Comparison of ENCODE assay signal across 32 cellular contexts in the genomic region with DNA sequence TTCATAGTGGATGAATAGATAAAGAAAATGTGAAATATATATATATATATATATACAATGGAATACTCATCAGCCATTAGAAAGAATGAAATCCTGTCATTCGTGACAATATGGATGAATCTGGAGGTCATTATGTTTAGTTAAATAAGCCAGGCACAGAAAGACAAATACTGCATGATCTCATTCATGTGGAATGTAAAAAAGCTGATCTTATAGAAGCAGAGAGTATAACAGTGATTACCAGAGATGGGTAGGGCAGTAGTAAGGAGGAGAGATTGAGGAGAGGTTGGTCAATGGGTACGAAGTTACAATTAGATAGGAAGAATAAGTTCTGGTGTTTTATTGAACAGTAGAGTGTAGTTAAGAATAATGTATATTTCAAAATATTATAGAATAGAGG. TPM values are rescaled to one million over a fixed set of nuclear protein-coding genes. Genes with fewer than 3 reads are reported as not detected.
"Had no signal": no experiment of that assay in that cellular context is flagged by ENCODE, and none has a peak within 500 bp of the region (broad histone marks: within the 10 kb centered on the region; RNA-seq: fewer than 3 reads in every experiment).

No MANE protein-coding gene starts in this region.

- H3K27me3 ChIP-seq: body of pancreas, breast epithelium, dorsolateral prefrontal cortex, hepatocyte had no signal

- H3K4me2 ChIP-seq: hepatocyte had no signal

- H3K9me3 ChIP-seq: adrenal gland, body of pancreas had no signal

- FAIRE-seq: frontal cortex had no signal

- DNase-seq: activated B cell treated with CpG ODN at 0.5 μM for 24 hours; activated CD4-positive, alpha-beta memory T cell treated with anti-CD3 and anti-CD28 coated beads for 36 hours; activated CD4-positive, alpha-beta T cell treated with anti-CD3 and anti-CD28 coated beads, Interleukin-2, amount 10 ng/mL, durations not matched to agents 24 days and 14 days; activated CD8-positive, alpha-beta memory T cell treated with anti-CD3 and anti-CD28 coated beads, Interleukin-2, amount 10 ng/mL, durations not matched to agents 7 days and 5 days; activated CD8-positive, alpha-beta memory T cell treated with anti-CD3 and anti-CD28 coated beads, Interleukin-2, amount 50 U/mL, for 4 hours; activated CD8-positive, alpha-beta T cell treated with anti-CD3 and anti-CD28 coated beads, Interleukin-2, amount 10 ng/mL, durations not matched to agents 7 days and 5 days; activated effector memory CD4-positive, alpha-beta T cell treated with anti-CD3 and anti-CD28 coated beads, Interleukin-2, amount 50 U/mL, for 16 hours; activated naive CD4-positive, alpha-beta T cell treated with anti-CD3 and anti-CD28 coated beads for 36 hours; activated naive CD8-positive, alpha-beta T cell treated with anti-CD3 and anti-CD28 coated beads for 36 hours; activated naive CD8-positive, alpha-beta T cell treated with anti-CD3 and anti-CD28 coated beads, Interleukin-2, amount 50 U/mL, for 24 hours; activated T-cell treated with anti-CD3 and anti-CD28 coated beads, Interleukin-2, amount 50 U/mL, for 1 hour; activated T-cell treated with anti-CD3 and anti-CD28 coated beads, Interleukin-2, amount 50 U/mL, for 48 hours; adrenal gland; amygdala; aorta; body of pancreas; dorsolateral prefrontal cortex; foreskin fibroblast; heart right ventricle; T-helper 17 cell; T1000; WERI-Rb-1 had no signal

- ATAC-seq: activated CD4-positive, CD25-positive, alpha-beta regulatory T cell treated with anti-CD3 and anti-CD28 coated beads, Interleukin-2, amount 50 U/mL, for 24 hours; activated CD8-positive, alpha-beta memory T cell treated with anti-CD3 and anti-CD28 coated beads, Interleukin-2, amount 10 ng/mL, durations not matched to agents 7 days and 5 days; activated CD8-positive, alpha-beta T cell treated with anti-CD3 and anti-CD28 coated beads, Interleukin-2, amount 10 ng/mL, durations not matched to agents 7 days and 5 days; activated naive CD8-positive, alpha-beta T cell treated with anti-CD3 and anti-CD28 coated beads, Interleukin-2, amount 50 U/mL, for 24 hours; body of pancreas; esophagus mucosa; heart right ventricle; T-helper 17 cell had no signal

- H3K27ac ChIP-seq: adrenal gland, body of pancreas, breast epithelium, coronary artery, dorsolateral prefrontal cortex, heart right ventricle, hepatocyte, WERI-Rb-1 had no signal

- H3K4me1 ChIP-seq: adrenal gland, body of pancreas, breast epithelium, heart right ventricle had no signal

- H3K36me3 ChIP-seq: adrenal gland, breast epithelium, heart right ventricle, WERI-Rb-1 had no signal

- H2AFZ ChIP-seq: hepatocyte had no signal

- H3K4me3 ChIP-seq: adrenal gland, body of pancreas, breast epithelium, coronary artery, dorsolateral prefrontal cortex, heart right ventricle, hepatocyte had no signal

RNA-seq across cellular contexts. Expression of a gene that starts 19.7 kb away (rescaled TPM):
- total RNA-seq: activated B cell treated with CpG ODN at 0.5 μM for 24 hours; activated CD4-positive, alpha-beta memory T cell treated with anti-CD3 and anti-CD28 coated beads for 36 hours; activated CD4-positive, alpha-beta T cell treated with anti-CD3 and anti-CD28 coated beads, Interleukin-2, amount 10 ng/mL, durations not matched to agents 24 days and 14 days; activated CD8-positive, alpha-beta memory T cell treated with anti-CD3 and anti-CD28 coated beads for 36 hours; activated CD8-positive, alpha-beta memory T cell treated with anti-CD3 and anti-CD28 coated beads, Interleukin-2, amount 10 ng/mL, durations not matched to agents 7 days and 5 days; activated CD8-positive, alpha-beta T cell treated with anti-CD3 and anti-CD28 coated beads, Interleukin-2, amount 10 ng/mL, durations not matched to agents 7 days and 5 days; activated naive CD4-positive, alpha-beta T cell treated with anti-CD3 and anti-CD28 coated beads for 36 hours; activated naive CD8-positive, alpha-beta T cell treated with anti-CD3 and anti-CD28 coated beads for 36 hours; activated T-helper 1 cell treated with anti-CD3 and anti-CD28 coated beads, Interleukin-12 subunit alpha, Interleukin-12 subunit beta, Interleukin-2, Interleukin-4 antibody, amounts not matched to agents 30 ng/mL and 10 ng/mL and 1 ng/mL, durations not matched to agents 14 hours and 24 hours and 36 hours; activated T-helper 2 cell treated with anti-CD3 and anti-CD28 coated beads, Interferon-gamma antibody, Interleukin-2, Interleukin-4, amounts not matched to agents 10 μg/mL and 5 μg/mL and 100 μg/mL, durations not matched to agents 14 hours and 24 hours and 36 hours; epithelial cell of proximal tubule; T-helper 17 cell had no signal

RNA-seq across cellular contexts. Expression of a gene that starts 20.5 kb away (rescaled TPM):
- total RNA-seq: activated B cell treated with CpG ODN at 0.5 μM for 24 hours; activated CD4-positive, alpha-beta memory T cell treated with anti-CD3 and anti-CD28 coated beads for 36 hours; activated CD4-positive, alpha-beta T cell treated with anti-CD3 and anti-CD28 coated beads, Interleukin-2, amount 10 ng/mL, durations not matched to agents 24 days and 14 days; activated CD8-positive, alpha-beta memory T cell treated with anti-CD3 and anti-CD28 coated beads for 36 hours; activated CD8-positive, alpha-beta memory T cell treated with anti-CD3 and anti-CD28 coated beads, Interleukin-2, amount 10 ng/mL, durations not matched to agents 7 days and 5 days; activated CD8-positive, alpha-beta T cell treated with anti-CD3 and anti-CD28 coated beads, Interleukin-2, amount 10 ng/mL, durations not matched to agents 7 days and 5 days; activated naive CD4-positive, alpha-beta T cell treated with anti-CD3 and anti-CD28 coated beads for 36 hours; activated naive CD8-positive, alpha-beta T cell treated with anti-CD3 and anti-CD28 coated beads for 36 hours; activated T-helper 1 cell treated with anti-CD3 and anti-CD28 coated beads, Interleukin-12 subunit alpha, Interleukin-12 subunit beta, Interleukin-2, Interleukin-4 antibody, amounts not matched to agents 30 ng/mL and 10 ng/mL and 1 ng/mL, durations not matched to agents 14 hours and 24 hours and 36 hours; activated T-helper 2 cell treated with anti-CD3 and anti-CD28 coated beads, Interferon-gamma antibody, Interleukin-2, Interleukin-4, amounts not matched to agents 10 μg/mL and 5 μg/mL and 100 μg/mL, durations not matched to agents 14 hours and 24 hours and 36 hours; epithelial cell of proximal tubule; T-helper 17 cell had no signal
